Comparison of ENCODE assay signal across 19 cellular contexts in the genomic region with DNA sequence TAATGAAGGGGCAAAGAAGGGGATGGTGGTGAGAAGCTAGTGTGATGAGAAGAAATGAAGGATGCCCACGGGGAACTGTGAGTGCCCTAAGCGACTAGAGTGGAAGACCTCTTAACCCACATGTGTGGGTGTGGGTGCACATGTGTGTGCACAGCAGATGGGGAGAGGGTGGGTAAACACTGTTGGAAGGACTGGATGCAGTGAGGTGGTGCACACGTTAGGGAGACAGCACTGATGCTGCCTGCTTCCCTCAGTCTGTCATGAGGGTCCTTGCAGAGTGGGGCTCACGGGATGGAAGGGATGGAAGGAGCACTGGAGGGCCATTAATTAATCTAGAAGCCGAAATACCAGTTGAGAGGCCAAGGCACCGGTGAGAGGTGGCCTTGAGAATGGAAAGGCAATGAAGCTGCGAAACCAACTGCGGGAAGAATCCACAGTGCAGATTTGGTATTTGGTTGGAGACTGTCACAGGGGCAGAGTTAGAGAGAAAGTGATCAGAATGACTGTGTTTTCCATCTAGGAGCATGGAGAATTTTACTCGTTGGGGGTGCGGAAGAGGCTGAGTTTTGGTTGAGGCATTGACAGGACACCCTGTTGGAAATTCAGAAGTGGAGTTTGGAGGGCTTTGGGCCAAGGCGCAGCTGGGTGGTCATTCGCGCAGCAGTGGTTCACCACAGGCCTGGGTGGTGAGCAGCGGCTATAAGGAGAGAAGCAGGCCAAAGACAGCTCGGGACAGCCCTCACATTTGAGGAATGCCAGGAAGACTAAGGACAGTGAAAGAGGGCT. TPM values are rescaled to one million over a fixed set of nuclear protein-coding genes. Genes with fewer than 3 reads are reported as not detected.
DNase-seq lines count a peak whose midpoint lies in the region; ATAC-seq and TF ChIP-seq lines count a peak whose summit lies in the region.
"Had no signal": no experiment of that assay in that cellular context is flagged by ENCODE, and none has a peak within 500 bp of the region (broad histone marks: within the 10 kb centered on the region; RNA-seq: fewer than 3 reads in every experiment).

No MANE protein-coding gene starts in this region.

- H3K4me3 Mint-ChIP-seq in T-helper 17 cell (peak overlapping the region; percentile 73), mesothelial cell of epicardium (no peak overlapping the region)
- peak overlapping the region; percentile 49 to 53 for H3K4me3 Mint-ChIP-seq in effector memory CD8-positive, alpha-beta T cell
- H3K4me3 Mint-ChIP-seq in stimulated activated naive B cell treated with anti-CD40 and anti-IgM and Interleukin-4, amounts not matched to agents 10 μg/mL and 1 μg/mL and 100 μg/mL, for 72 hours = peak overlapping the region in 1 of 2 donors; percentile 12
- H3K4me3 Mint-ChIP-seq: HFFc6 had no signal

- H3K9me3 ChIP-seq in cardiac muscle cell (ENCODE audit: low read depth) = no peaks in the 10 kb centered on the region
- no peaks in the 10 kb centered on the region for H3K9me3 ChIP-seq in T-helper 17 cell (ENCODE audit: control insufficient read depth, low read length, poor library complexity, severe bottlenecking)
- H3K9me3 ChIP-seq in gastrocnemius medialis = no peaks in the 10 kb centered on the region
- H3K9me3 ChIP-seq: breast epithelium, sigmoid colon had no signal

- H3K36me3 Mint-ChIP-seq in T-helper 17 cell (ENCODE audit: low read depth) (peaks cover 12% of the 10 kb centered on the region), mesothelial cell of epicardium (no peaks in the 10 kb centered on the region)
- H3K36me3 Mint-ChIP-seq in effector memory CD8-positive, alpha-beta T cell (ENCODE audit: insufficient read depth) = peaks cover 45% of the 10 kb centered on the region
- peaks cover 24 to 51% of the 10 kb centered on the region in 2 donors for H3K36me3 Mint-ChIP-seq in stimulated activated naive B cell treated with anti-CD40 and anti-IgM and Interleukin-4, amounts not matched to agents 10 μg/mL and 1 μg/mL and 100 μg/mL, for 72 hours

- H3K27ac Mint-ChIP-seq in T-helper 17 cell (peak overlapping the region; percentile 98), mesothelial cell of epicardium (no peak overlapping the region)
- H3K27ac Mint-ChIP-seq in effector memory CD8-positive, alpha-beta T cell = peak overlapping the region; percentile 70 to 81
- H3K27ac Mint-ChIP-seq in stimulated activated naive B cell treated with anti-CD40 and anti-IgM and Interleukin-4, amounts not matched to agents 10 μg/mL and 1 μg/mL and 100 μg/mL, for 72 hours = peak overlapping the region; percentile 85
- H3K27ac Mint-ChIP-seq: HFFc6 had no signal

- H3K27me3 Mint-ChIP-seq in T-helper 17 cell (no peaks in the 10 kb centered on the region), mesothelial cell of epicardium (ENCODE audit: low read depth) (peaks cover 16% of the 10 kb centered on the region)
- H3K27me3 Mint-ChIP-seq in effector memory CD8-positive, alpha-beta T cell = no peaks in the 10 kb centered on the region
- no peaks in the 10 kb centered on the region for H3K27me3 Mint-ChIP-seq in stimulated activated naive B cell treated with anti-CD40 and anti-IgM and Interleukin-4, amounts not matched to agents 10 μg/mL and 1 μg/mL and 100 μg/mL, for 72 hours

- peaks cover 25% of the 10 kb centered on the region for H3K4me1 ChIP-seq in cardiac muscle cell (ENCODE audit: low read depth)
- H3K4me1 ChIP-seq in gastrocnemius medialis = peaks cover 61 to 72% of the 10 kb centered on the region in 2 donors

- ATAC-seq in Right ventricle myocardium inferior (no peak), T-helper 17 cell (no peak), gastrocnemius medialis (no peak)
- ATAC-seq in effector memory CD8-positive, alpha-beta T cell (replicated peaks) = no peak
- no peak for ATAC-seq in stimulated activated naive B cell treated with anti-CD40 and anti-IgM and Interleukin-4, amounts not matched to agents 10 μg/mL and 1 μg/mL and 100 μg/mL, for 72 hours (replicated peaks)

- H3K4me3 ChIP-seq in cardiac muscle cell = no peak overlapping the region
- no peak overlapping the region for H3K4me3 ChIP-seq in gastrocnemius medialis
- H3K4me3 ChIP-seq: breast epithelium, sigmoid colon had no signal

- H3K9me3 Mint-ChIP-seq in effector memory CD8-positive, alpha-beta T cell = no peaks in the 10 kb centered on the region
- H3K9me3 Mint-ChIP-seq in stimulated activated naive B cell treated with anti-CD40 and anti-IgM and Interleukin-4, amounts not matched to agents 10 μg/mL and 1 μg/mL and 100 μg/mL, for 72 hours = no peaks in the 10 kb centered on the region
- H3K9me3 Mint-ChIP-seq in mesothelial cell of epicardium = no peaks in the 10 kb centered on the region
- H3K9me3 Mint-ChIP-seq: HFFc6 had no signal

- H3K4me1 Mint-ChIP-seq in T-helper 17 cell (peaks cover 79% of the 10 kb centered on the region), mesothelial cell of epicardium (peaks cover 10% of the 10 kb centered on the region)
- H3K4me1 Mint-ChIP-seq in effector memory CD8-positive, alpha-beta T cell (ENCODE audit: low read depth in 2 of 2) = peaks cover 79 to 82% of the 10 kb centered on the region in 2 donors
- H3K4me1 Mint-ChIP-seq in stimulated activated naive B cell treated with anti-CD40 and anti-IgM and Interleukin-4, amounts not matched to agents 10 μg/mL and 1 μg/mL and 100 μg/mL, for 72 hours = peaks cover 66 to 90% of the 10 kb centered on the region in 2 donors

- intact Hi-C loops in Right ventricle myocardium inferior (cut with DNase I) (no loop called here), gastrocnemius medialis (cut with DNase I; ENCODE audit: low total_unique reads) (no loop called here)

- H3K27ac ChIP-seq in cardiac muscle cell (peak overlapping the region; percentile 67), gastrocnemius medialis (peak overlapping the region in 2 of 4 donors; percentile 7 to 55)
- H3K27ac ChIP-seq: breast epithelium, sigmoid colon had no signal

- H3K36me3 ChIP-seq in cardiac muscle cell = peaks cover 11% of the 10 kb centered on the region
- no peaks in the 10 kb centered on the region for H3K36me3 ChIP-seq in gastrocnemius medialis
- H3K36me3 ChIP-seq: breast epithelium, sigmoid colon had no signal

- TF ChIP-seq CTCF in cardiac muscle cell (IDR thresholded peaks at IDR 0.05; ENCODE audit: low read depth, low read length) (no peak), gastrocnemius medialis (IDR thresholded peaks at IDR 0.05 in 4 of 5, conservative IDR thresholded peaks at IDR 0.05 in 1 of 5) (no peak), mesothelial cell of epicardium (IDR thresholded peaks at IDR 0.05; ENCODE audit: unreplicated experiment) (no peak)

- TF ChIP-seq POLR2A in gastrocnemius medialis (IDR thresholded peaks at IDR 0.05) = no peak

- in situ Hi-C loops in gastrocnemius medialis (cut with MboI; ENCODE audit: low sequenced_read_pairs in 4 of 4) = no loop called here

- H3K27me3 ChIP-seq in cardiac muscle cell (no peaks in the 10 kb centered on the region), gastrocnemius medialis (no peaks in the 10 kb centered on the region)
- H3K27me3 ChIP-seq: breast epithelium, sigmoid colon had no signal

- DNase-seq in cardiac muscle cell (ENCODE audit: low read depth in 1 of 2, low spot score in 1 of 2) (no peak), Right ventricle myocardium inferior (ENCODE audit: missing footprints) (no peak), T-helper 17 cell (no peak), gastrocnemius medialis (no peak), NCI-H82 (lab: John Stamatoyannopoulos, UW) (no peak), mesothelial cell of epicardium (ENCODE audit: low spot score in 2 of 2, unreplicated experiment in 2 of 2) (no peak)
- no peak for DNase-seq in effector memory CD8-positive, alpha-beta T cell
- no peak for DNase-seq in stimulated activated naive B cell treated with anti-CD40 and anti-IgM and Interleukin-4, amounts not matched to agents 10 μg/mL and 1 μg/mL and 100 μg/mL, for 72 hours
- DNase-seq: activated CD4-positive, alpha-beta T cell treated with anti-CD3 and anti-CD28 coated beads, Interleukin-2, amount 50 U/mL, for 48 hours; HFFc6; islet precursor cell; NCI-H2029 treated with DMSO at 0.1 percent for 48 hours; NCI-H524; SHP77 treated with DMSO at 0.1 percent for 48 hours; sigmoid colon; stimulated activated CD4-positive, alpha-beta T cell treated with anti-CD3 and anti-CD28 coated beads, Interleukin-2, amount 100 ng/mL, for 48 hours; T1000 had no signal

RNA-seq across cellular contexts. Expression of gene RCSD1, which starts 15.8 kb away (rescaled TPM):
- 317 and 386 TPM in 2 replicates for total RNA-seq in cardiac muscle cell
- 77.3 and 100 TPM in 2 replicates for polyA plus RNA-seq in cardiac muscle cell
- 41.6 TPM for total RNA-seq in Right ventricle myocardium inferior
- total RNA-seq in T-helper 17 cell = 100 to 1,000 TPM in 1 of 2 donors, 10 to 100 TPM in 1; 88.0 to 101 TPM
- total RNA-seq in gastrocnemius medialis = 10 to 100 TPM in 1 of 4 donors, 1 to 10 TPM in 3; 6.0 to 14.8 (median 7.5) TPM
- 0.76 to 1.2 TPM (median 0.97 TPM) in 3 replicates for total RNA-seq in mesothelial cell of epicardium
- total RNA-seq: HFFc6 had no signal
- polyA plus RNA-seq: BJ had no signal
